ENCODE assay signal across 9 cellular contexts in genomic region chr9:131630206-131630831, GRCh38.
DNase-seq lines count a peak whose midpoint lies in the region; ATAC-seq lines count a peak whose summit lies in the region.
"Had no signal": no experiment of that assay in that cellular context is flagged by ENCODE, and none has a peak within 500 bp of the region (broad histone marks: within the 10 kb centered on the region; RNA-seq: fewer than 3 reads in every experiment).

No MANE protein-coding gene starts in this region.

- no peaks in the 10 kb centered on the region for H3K27me3 Mint-ChIP-seq in activated T-cell treated with anti-CD3 and anti-CD28 coated beads, Interleukin-2, amount 50 U/mL, for 24 hours
- no peaks in the 10 kb centered on the region for H3K27me3 Mint-ChIP-seq in stimulated activated naive CD8-positive, alpha-beta T cell treated with anti-CD3 and anti-CD28 coated beads, Interleukin-15, amount 100 ng/mL, for 72 hours

- peak overlapping the region; percentile 71 for H3K27ac Mint-ChIP-seq in activated T-cell treated with anti-CD3 and anti-CD28 coated beads, Interleukin-2, amount 50 U/mL, for 24 hours
- H3K27ac Mint-ChIP-seq in stimulated activated naive CD8-positive, alpha-beta T cell treated with anti-CD3 and anti-CD28 coated beads, Interleukin-15, amount 100 ng/mL, for 72 hours = peak overlapping the region in 1 of 2 donors; percentile 9

- ATAC-seq in HG02852 (IDR thresholded peaks at IDR 0.05; ENCODE audit: unreplicated experiment) (peak; percentile 53), GM21737 (IDR thresholded peaks at IDR 0.05; ENCODE audit: unreplicated experiment) (no peak)
- ATAC-seq in stimulated activated naive CD8-positive, alpha-beta T cell treated with anti-CD3 and anti-CD28 coated beads, Interleukin-15, amount 100 ng/mL, for 72 hours = peak; percentile 52

- no peaks in the 10 kb centered on the region for H3K9me3 Mint-ChIP-seq in activated T-cell treated with anti-CD3 and anti-CD28 coated beads, Interleukin-2, amount 50 U/mL, for 24 hours
- no peaks in the 10 kb centered on the region for H3K9me3 Mint-ChIP-seq in stimulated activated naive CD8-positive, alpha-beta T cell treated with anti-CD3 and anti-CD28 coated beads, Interleukin-15, amount 100 ng/mL, for 72 hours

- peaks cover 65% of the 10 kb centered on the region for H3K4me1 Mint-ChIP-seq in activated T-cell treated with anti-CD3 and anti-CD28 coated beads, Interleukin-2, amount 50 U/mL, for 24 hours (ENCODE audit: low read depth)
- H3K4me1 Mint-ChIP-seq in stimulated activated naive CD8-positive, alpha-beta T cell treated with anti-CD3 and anti-CD28 coated beads, Interleukin-15, amount 100 ng/mL, for 72 hours = peaks cover 42% of the 10 kb centered on the region

- H3K36me3 Mint-ChIP-seq in activated T-cell treated with anti-CD3 and anti-CD28 coated beads, Interleukin-2, amount 50 U/mL, for 24 hours (ENCODE audit: low read depth) = peaks cover 89% of the 10 kb centered on the region

- H3K4me3 Mint-ChIP-seq in activated T-cell treated with anti-CD3 and anti-CD28 coated beads, Interleukin-2, amount 50 U/mL, for 24 hours = no peak overlapping the region
- no peak overlapping the region for H3K4me3 Mint-ChIP-seq in stimulated activated naive CD8-positive, alpha-beta T cell treated with anti-CD3 and anti-CD28 coated beads, Interleukin-15, amount 100 ng/mL, for 72 hours

- no peak for DNase-seq in activated T-cell treated with anti-CD3 and anti-CD28 coated beads, Interleukin-2, amount 50 U/mL, for 24 hours
- DNase-seq in activated T-cell treated with anti-CD3 and anti-CD28 coated beads for 4 hours = no peak
- DNase-seq in central memory CD4-positive, alpha-beta T cell = peak; percentile 15
- DNase-seq in stimulated activated naive CD8-positive, alpha-beta T cell treated with anti-CD3 and anti-CD28 coated beads, Interleukin-15, amount 100 ng/mL, for 72 hours = peak in 1 of 2 donors; percentile 22
- DNase-seq in NCI-H1092 (lab: John Stamatoyannopoulos, UW) = no peak
- DNase-seq in NCI-H446 treated with DMSO at 0.1 percent for 48 hours (lab: John Stamatoyannopoulos, UW) = no peak
- DNase-seq: retina had no signal
